10 cellular contexts compared by ENCODE assay signal in the genomic region with DNA sequence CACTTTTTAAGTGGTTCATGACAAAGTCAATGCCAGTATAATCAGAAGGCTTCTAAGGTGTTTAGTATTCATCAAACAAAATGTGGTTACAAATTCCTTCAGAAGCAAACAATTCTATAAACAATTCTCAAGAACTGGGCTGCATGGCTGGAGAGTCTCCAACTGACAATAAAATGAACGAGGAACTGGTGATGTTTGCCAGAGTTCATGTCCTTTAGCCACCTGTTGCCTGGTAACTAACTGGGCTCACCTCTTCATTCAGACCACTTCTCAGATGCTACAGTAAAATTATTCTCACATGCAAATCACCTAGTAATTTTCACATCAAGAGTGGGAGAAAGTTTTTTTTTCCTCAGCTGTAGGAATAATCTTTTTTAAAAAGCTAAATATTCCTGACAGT. TPM values are rescaled to one million over a fixed set of nuclear protein-coding genes. Genes with fewer than 3 reads are reported as not detected.
DNase-seq lines count a peak whose midpoint lies in the region; ATAC-seq and TF ChIP-seq lines count a peak whose summit lies in the region.
"Had no signal": no experiment of that assay in that cellular context is flagged by ENCODE, and none has a peak within 500 bp of the region (broad histone marks: within the 10 kb centered on the region; RNA-seq: fewer than 3 reads in every experiment).

No MANE protein-coding gene starts in this region.

- H3K9ac ChIP-seq in colonic mucosa (ENCODE audit: low read depth in 2 of 2, low read length in 2 of 2), result no peak overlapping the region

- in situ Hi-C loops in GM13977 (cut with MboI; ENCODE audit: low pct_unique_long_range_greater_than_20kb, low sequenced_read_pairs, unreplicated experiment), result no loop called here

- no peak overlapping the region for H3K27ac ChIP-seq in colonic mucosa

- no peak overlapping the region for H3K4me3 ChIP-seq in colonic mucosa

- intact Hi-C loops in colonic mucosa (cut with DNase I), result no loop called here

- no peaks in the 10 kb centered on the region for H3K36me3 ChIP-seq in colonic mucosa

- ATAC-seq in GM21526 (IDR thresholded peaks at IDR 0.05; ENCODE audit: low FRiP score, unreplicated experiment) (peak; percentile 59), HG03571 (IDR thresholded peaks at IDR 0.05; ENCODE audit: unreplicated experiment) (peak; percentile 70), GM21381 (IDR thresholded peaks at IDR 0.05; ENCODE audit: unreplicated experiment) (no peak)

- no peak for TF ChIP-seq CTCF in GM13977 (IDR thresholded peaks at IDR 0.05; ENCODE audit: extremely low read depth, insufficient read depth, missing control alignments)
- no peak for TF ChIP-seq CTCF in colonic mucosa (IDR thresholded peaks at IDR 0.05)

- H3K4me1 ChIP-seq in colonic mucosa, result no peaks in the 10 kb centered on the region

- DNase-seq in GM13977 (ENCODE audit: low spot score) (peak; percentile 6), colonic mucosa (peak; percentile 53), SIG-M5 treated with dmso at 0.1 percent for 504 hours (lab: John Stamatoyannopoulos, UW; ENCODE audit: unreplicated experiment) (no peak)
- no peak for DNase-seq in stimulated activated naive CD4-positive, alpha-beta T cell treated with Interleukin-2 at 50 U/mL for 16 hours (lab: John Stamatoyannopoulos, UW)
- no peak for DNase-seq in effector CD4-positive, alpha-beta T cell
- DNase-seq: activated CD4-positive, alpha-beta memory T cell treated with anti-CD3 and anti-CD28 coated beads, Interleukin-2, amount 10 ng/mL, durations not matched to agents 7 days and 5 days; stimulated activated CD4-positive, alpha-beta T cell treated with anti-CD3 and anti-CD28 coated beads, Interleukin-4, amount 100 ng/mL, for 4 hours had no signal

- H3K27me3 ChIP-seq in colonic mucosa, result no peaks in the 10 kb centered on the region

- no peaks in the 10 kb centered on the region for H3K9me3 ChIP-seq in colonic mucosa

RNA-seq across cellular contexts. Expression of a gene that starts 53.3 kb away (rescaled TPM):
- 100 to 1,000 TPM in 1 of 2 donors, 10 to 100 TPM in 1; 69.5 to 109 TPM for total RNA-seq in colonic mucosa

Comparison
In these comparisons a context has a peak if more than half of its experiments do, and no peak if none do; other contexts are left out.
1. DNase-seq: peak in GM13977 (single experiment) and colonic mucosa (single experiment); none in SIG-M5 treated with dmso at 0.1 percent for 504 hours (single experiment), stimulated activated naive CD4-positive, alpha-beta T cell treated with Interleukin-2 at 50 U/mL for 16 hours (single experiment) and effector CD4-positive, alpha-beta T cell (single experiment).